ENCODE assay signal across 26 cellular contexts in genomic region chr17:19904412-19904811, GRCh38. TPM values are rescaled to one million over a fixed set of nuclear protein-coding genes. Genes with fewer than 3 reads are reported as not detected.
DNase-seq lines count a peak whose midpoint lies in the region; ATAC-seq, FAIRE-seq and TF ChIP-seq lines count a peak whose summit lies in the region.
"Had no signal": no experiment of that assay in that cellular context is flagged by ENCODE, and none has a peak within 500 bp of the region (broad histone marks: within the 10 kb centered on the region; RNA-seq: fewer than 3 reads in every experiment).

No MANE protein-coding gene starts in this region.

- no peaks in the 10 kb centered on the region for H4K20me1 ChIP-seq in fibroblast of lung (ENCODE audit: control insufficient read depth, extremely low read depth, insufficient read depth, low read length)

- no peak overlapping the region for H3K4me3 ChIP-seq in fibroblast of lung (replicated peaks in 1 of 4; ENCODE audit: control extremely low read depth in 1 of 4, insufficient read depth in 1 of 4, low read depth in 3 of 4, low read length in 4 of 4)
- H3K4me3 ChIP-seq in right lobe of liver, result no peak overlapping the region
- H3K4me3 ChIP-seq in CD8-positive, alpha-beta T cell (ENCODE audit: low read depth, low read length), result no peak overlapping the region
- H3K4me3 ChIP-seq: right atrium auricular region, testis had no signal

- no peaks in the 10 kb centered on the region for H3K27me3 ChIP-seq in fibroblast of lung (ENCODE audit: control insufficient read depth, insufficient read depth, low read length)
- H3K27me3 ChIP-seq in right lobe of liver, result no peaks in the 10 kb centered on the region
- no peaks in the 10 kb centered on the region for H3K27me3 ChIP-seq in CD8-positive, alpha-beta T cell (ENCODE audit: insufficient read depth, low read length)
- H3K27me3 ChIP-seq: brain microvascular endothelial cell, right atrium auricular region, testis had no signal

- H3K36me3 Mint-ChIP-seq in CD8-positive, alpha-beta T cell, result peaks cover 69% of the 10 kb centered on the region

- H3K27me3 Mint-ChIP-seq in CD8-positive, alpha-beta T cell (ENCODE audit: low read depth), result no peaks in the 10 kb centered on the region
- H3K27me3 Mint-ChIP-seq: CD4-positive, alpha-beta memory T cell; naive B cell had no signal

- FAIRE-seq in frontal cortex (lab: Jason Lieb, UNC), result no peak
- FAIRE-seq: kidney had no signal

- no peak overlapping the region for H3K4me3 Mint-ChIP-seq in CD8-positive, alpha-beta T cell
- H3K4me3 Mint-ChIP-seq: CD4-positive, alpha-beta memory T cell; naive B cell had no signal

- H3K9ac ChIP-seq in fibroblast of lung (ENCODE audit: insufficient read depth, low read length), result no peak overlapping the region

- CTCF ChIA-PET in CD8-positive, alpha-beta T cell (lab: Charles Lee), result no interaction called here

- H3K9me3 ChIP-seq in fibroblast of lung (ENCODE audit: control insufficient read depth, insufficient read depth, low read depth, low read length), result no peaks in the 10 kb centered on the region
- H3K9me3 ChIP-seq in right lobe of liver, result no peaks in the 10 kb centered on the region
- H3K9me3 ChIP-seq in CD8-positive, alpha-beta T cell (ENCODE audit: low read length), result no peaks in the 10 kb centered on the region
- H3K9me3 ChIP-seq: right atrium auricular region, testis had no signal

- H3K9me3 Mint-ChIP-seq in CD8-positive, alpha-beta T cell, result no peaks in the 10 kb centered on the region
- H3K9me3 Mint-ChIP-seq: activated naive CD4-positive, alpha-beta T cell treated with anti-CD3 and anti-CD28 coated beads, Interleukin-2, amount 50 U/mL, for 72 hours; CD4-positive, alpha-beta memory T cell; naive B cell had no signal

- POLR2A ChIA-PET in CD8-positive, alpha-beta T cell (lab: Charles Lee), result no interaction called here

- intact Hi-C loops in right lobe of liver (cut with DNase I), result no loop called here
- intact Hi-C loops in CD8-positive, alpha-beta T cell (cut with DNase I, micrococcal nuclease), result loop anchor here in 1 of 2 experiments (5.0 kb wide), 1 partner anchor 37 kb away; the partner anchor contains the start of gene ULK2

- H3K27ac ChIP-seq in fibroblast of lung (ENCODE audit: insufficient read depth, low read length), result peak overlapping the region; percentile 42
- H3K27ac ChIP-seq in right lobe of liver, result peak overlapping the region; percentile 43 to 66 (median 54)
- H3K27ac ChIP-seq in CD8-positive, alpha-beta T cell (ENCODE audit: low read depth, low read length), result no peak overlapping the region
- H3K27ac ChIP-seq: brain microvascular endothelial cell, right atrium auricular region, testis had no signal

- DNase-seq in AG08395 (ENCODE audit: low spot score) (peak; percentile 55), LHCN-M2 (ENCODE audit: low read depth) (peak; percentile 10), fibroblast of lung (ENCODE audit: low read depth in 2 of 2) (peak; percentile 60 to 73), right lobe of liver (no peak), NCI-H2107 (lab: John Stamatoyannopoulos, UW) (no peak), amniotic stem cell (lab: John Stamatoyannopoulos, UW) (no peak), frontal cortex (ENCODE audit: low spot score in 2 of 2) (no peak)
- DNase-seq in CD8-positive, alpha-beta T cell, result no peak
- DNase-seq: activated CD4-positive, CD25-positive, alpha-beta regulatory T cell treated with anti-CD3 and anti-CD28 coated beads, Interleukin-2, amount 50 U/mL, for 72 hours; activated CD8-positive, alpha-beta memory T cell treated with anti-CD3 and anti-CD28 coated beads for 24 hours; activated T-cell treated with anti-CD3 and anti-CD28 coated beads, Interleukin-2, amount 50 U/mL, for 48 hours; brain microvascular endothelial cell; CD4-positive, alpha-beta memory T cell; cortex of kidney; foreskin melanocyte; H7; kidney; naive B cell; NCI-H1105; NCI-H524; occipital lobe; stimulated activated CD4-positive, alpha-beta T cell treated with anti-CD3 and anti-CD28 coated beads, Interleukin-15, amount 100 ng/mL, for 24 hours; SW 1271 had no signal

- H3K4me1 ChIP-seq in fibroblast of lung (ENCODE audit: control insufficient read depth, extremely low read depth, insufficient read depth, low read length) (peaks cover 13% of the 10 kb centered on the region), right lobe of liver (peaks cover 0 to 32% (median 6%) of the 10 kb centered on the region in 4 donors)
- no peaks in the 10 kb centered on the region for H3K4me1 ChIP-seq in CD8-positive, alpha-beta T cell (ENCODE audit: insufficient read depth, low read length)
- H3K4me1 ChIP-seq: right atrium auricular region, testis had no signal

- ATAC-seq in right lobe of liver, result peak; percentile 31 to 58 (median 42)
- ATAC-seq in CD8-positive, alpha-beta T cell, result no peak
- ATAC-seq: activated naive CD4-positive, alpha-beta T cell treated with anti-CD3 and anti-CD28 coated beads, Interleukin-2, amount 50 U/mL, for 72 hours had no signal

- H3K36me3 ChIP-seq in fibroblast of lung (ENCODE audit: control insufficient read depth, insufficient read depth, low read length) (peaks cover 4% of the 10 kb centered on the region), right lobe of liver (peaks cover 0 to 29% (median 4%) of the 10 kb centered on the region in 4 donors)
- H3K36me3 ChIP-seq in CD8-positive, alpha-beta T cell (ENCODE audit: insufficient read depth, low read length), result peaks cover 41% of the 10 kb centered on the region

- H2AFZ ChIP-seq in fibroblast of lung (ENCODE audit: low read length), result no peak overlapping the region

- no peaks in the 10 kb centered on the region for H3K4me1 Mint-ChIP-seq in CD8-positive, alpha-beta T cell (ENCODE audit: low read depth)
- H3K4me1 Mint-ChIP-seq: CD4-positive, alpha-beta memory T cell; naive B cell had no signal

- TF ChIP-seq CTCF in fibroblast of lung (conservative IDR thresholded peaks at IDR 0.05 in 1 of 2, IDR thresholded peaks at IDR 0.05 in 1 of 2; ENCODE audit: low read depth in 1 of 2, low read length in 2 of 2) (no peak), right lobe of liver (IDR thresholded peaks at IDR 0.05) (no peak)
- TF ChIP-seq CTCF in CD8-positive, alpha-beta T cell (IDR thresholded peaks at IDR 0.05), result no peak

- peak overlapping the region; percentile 73 for H3K4me2 ChIP-seq in fibroblast of lung (ENCODE audit: extremely low read depth, insufficient read depth, low read length)

- TF ChIP-seq POLR2A in right lobe of liver (IDR thresholded peaks at IDR 0.05), result no peak

- H3K79me2 ChIP-seq in fibroblast of lung (ENCODE audit: control insufficient read depth, insufficient read depth, low read length), result no peaks in the 10 kb centered on the region

- no peak overlapping the region for H3K27ac Mint-ChIP-seq in CD8-positive, alpha-beta T cell
- H3K27ac Mint-ChIP-seq: activated naive CD4-positive, alpha-beta T cell treated with anti-CD3 and anti-CD28 coated beads, Interleukin-2, amount 50 U/mL, for 72 hours had no signal

RNA-seq across cellular contexts. Expression of gene ULK2, which starts 36.7 kb away (rescaled TPM):
- 12.4 TPM in 2 replicates for total RNA-seq in LHCN-M2 (2014; rRNA removed)
- 5.7 TPM for polyA plus RNA-seq in LHCN-M2 (2012)
- total RNA-seq in fibroblast of lung, result 46.1 and 46.5 TPM in 2 replicates
- 15.8 and 20.0 TPM in 2 replicates for polyA plus RNA-seq in fibroblast of lung
- polyA plus RNA-seq in fibroblast of lung (2012), result 7.8 and 9.4 TPM in 2 replicates
- polyA minus RNA-seq in fibroblast of lung (ENCODE audit: low replicate concordance), result 19.2 and 45.0 TPM in 2 replicates
- total RNA-seq in right lobe of liver, result 1 to 10 TPM; 3.5 to 6.1 (median 4.8) TPM
- total RNA-seq in CD8-positive, alpha-beta T cell, result 10 to 100 TPM in 1 of 2 experiments, 1 to 10 TPM in 1; 7.6 to 10.7 TPM
- 178 TPM for total RNA-seq in frontal cortex

Comparison
In these comparisons a context has a peak if more than half of its experiments do, and no peak if none do; other contexts are left out.
1. DNase-seq: peak in AG08395 (single experiment), LHCN-M2 (single experiment) and fibroblast of lung (2 of 2); none in right lobe of liver (0 of 3), NCI-H2107 (single experiment), amniotic stem cell (single experiment), CD8-positive, alpha-beta T cell (0 of 7) and frontal cortex (0 of 2).